ENCODE assay signal across 27 cellular contexts in the genomic region with DNA sequence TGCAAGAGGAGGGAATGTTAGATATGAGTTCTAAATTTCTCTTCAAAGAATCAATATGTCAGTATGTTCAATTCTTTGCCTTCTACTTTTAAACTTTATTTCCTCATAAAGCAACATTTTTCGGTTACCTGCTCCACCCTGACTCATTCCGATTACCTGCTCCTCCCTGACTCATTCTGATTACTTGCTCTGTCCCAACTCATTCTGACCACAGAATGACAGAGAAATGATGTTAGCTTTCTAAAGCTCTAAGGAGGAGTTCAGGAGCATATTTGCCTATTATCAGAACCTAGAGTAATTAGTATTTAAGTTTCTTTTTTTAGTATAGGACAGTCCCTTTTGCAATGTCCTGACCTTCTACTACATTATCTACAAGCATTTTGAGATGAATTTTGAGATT. TPM values are rescaled to one million over a fixed set of nuclear protein-coding genes. Genes with fewer than 3 reads are reported as not detected.
"Had no signal": no experiment of that assay in that cellular context is flagged by ENCODE, and none has a peak within 500 bp of the region (broad histone marks: within the 10 kb centered on the region; RNA-seq: fewer than 3 reads in every experiment).

No MANE protein-coding gene starts in this region.

- H3K4me1 ChIP-seq: adrenal gland had no signal

- H3K9me3 ChIP-seq: adrenal gland had no signal

- H3K4me3 Mint-ChIP-seq: activated CD8-positive, alpha-beta T cell treated with anti-CD3 and anti-CD28 coated beads, Interleukin-2, amount 10 ng/mL, durations not matched to agents 7 days and 5 days; activated naive CD8-positive, alpha-beta T cell treated with anti-CD3 and anti-CD28 coated beads, Interleukin-2, amount 10 ng/mL, durations not matched to agents 7 days and 5 days; T-helper 17 cell; WTC11 had no signal

- H3K36me3 ChIP-seq: adrenal gland had no signal

- ATAC-seq: activated CD8-positive, alpha-beta T cell treated with anti-CD3 and anti-CD28 coated beads, Interleukin-2, amount 10 ng/mL, durations not matched to agents 7 days and 5 days; Panc1; T-helper 17 cell; WTC11 had no signal

- DNase-seq: activated CD4-positive, alpha-beta T cell treated with anti-CD3 and anti-CD28 coated beads for 48 hours; activated CD4-positive, alpha-beta T cell treated with anti-CD3 and anti-CD28 coated beads, Interleukin-2, amount 50 U/mL, for 4 hours; activated CD4-positive, CD25-positive, alpha-beta regulatory T cell treated with anti-CD3 and anti-CD28 coated beads, Interleukin-2, amount 50 U/mL, for 72 hours; activated CD8-positive, alpha-beta memory T cell treated with anti-CD3 and anti-CD28 coated beads, Interleukin-2, amount 50 U/mL, for 48 hours; activated CD8-positive, alpha-beta T cell treated with anti-CD3 and anti-CD28 coated beads, Interleukin-2, amount 10 ng/mL, durations not matched to agents 7 days and 5 days; activated naive CD4-positive, alpha-beta T cell treated with anti-CD3 and anti-CD28 coated beads, Interleukin-2, amount 50 U/mL, for 16 hours; activated naive CD8-positive, alpha-beta T cell treated with anti-CD3 and anti-CD28 coated beads, Interleukin-2, amount 10 ng/mL, durations not matched to agents 7 days and 5 days; activated T-cell treated with anti-CD3 and anti-CD28 coated beads, Interleukin-2, amount 50 U/mL, for 1 hour; adrenal gland; anterior cingulate cortex; central memory CD4-positive, alpha-beta T cell; MM.1S; NCI-H1048; NCI-H146; NCI-H187 treated with DMSO at 0.1 percent for 48 hours; NCI-H2171; NCI-H2227 treated with DMSO at 0.1 percent for 48 hours; NCI-H446 treated with DMSO at 0.1 percent for 48 hours; NCI-H526; NCI-H82; SHP77 treated with DMSO at 0.1 percent for 48 hours; T-helper 17 cell; T-helper 9 cell had no signal

- H3K27me3 ChIP-seq: adrenal gland had no signal

- H3K36me3 Mint-ChIP-seq: activated naive CD8-positive, alpha-beta T cell treated with anti-CD3 and anti-CD28 coated beads, Interleukin-2, amount 10 ng/mL, durations not matched to agents 7 days and 5 days had no signal

- H3K27me3 Mint-ChIP-seq: activated naive CD8-positive, alpha-beta T cell treated with anti-CD3 and anti-CD28 coated beads, Interleukin-2, amount 10 ng/mL, durations not matched to agents 7 days and 5 days had no signal

- H3K4me1 Mint-ChIP-seq: activated naive CD8-positive, alpha-beta T cell treated with anti-CD3 and anti-CD28 coated beads, Interleukin-2, amount 10 ng/mL, durations not matched to agents 7 days and 5 days; T-helper 17 cell had no signal

- H3K4me2 ChIP-seq: KMS-11 had no signal

- H3K27ac Mint-ChIP-seq: activated CD8-positive, alpha-beta T cell treated with anti-CD3 and anti-CD28 coated beads, Interleukin-2, amount 10 ng/mL, durations not matched to agents 7 days and 5 days; activated naive CD8-positive, alpha-beta T cell treated with anti-CD3 and anti-CD28 coated beads, Interleukin-2, amount 10 ng/mL, durations not matched to agents 7 days and 5 days; T-helper 17 cell; WTC11 had no signal

- H3K4me3 ChIP-seq: adrenal gland had no signal

- H3K27ac ChIP-seq: adrenal gland, KMS-11 had no signal

RNA-seq across cellular contexts. Expression of a gene that starts 24.5 kb away (rescaled TPM):
- total RNA-seq: activated CD8-positive, alpha-beta T cell treated with anti-CD3 and anti-CD28 coated beads, Interleukin-2, amount 10 ng/mL, durations not matched to agents 7 days and 5 days; OCI-LY7 had no signal
